ENCODE assay signal across 8 cellular contexts in the genomic region with DNA sequence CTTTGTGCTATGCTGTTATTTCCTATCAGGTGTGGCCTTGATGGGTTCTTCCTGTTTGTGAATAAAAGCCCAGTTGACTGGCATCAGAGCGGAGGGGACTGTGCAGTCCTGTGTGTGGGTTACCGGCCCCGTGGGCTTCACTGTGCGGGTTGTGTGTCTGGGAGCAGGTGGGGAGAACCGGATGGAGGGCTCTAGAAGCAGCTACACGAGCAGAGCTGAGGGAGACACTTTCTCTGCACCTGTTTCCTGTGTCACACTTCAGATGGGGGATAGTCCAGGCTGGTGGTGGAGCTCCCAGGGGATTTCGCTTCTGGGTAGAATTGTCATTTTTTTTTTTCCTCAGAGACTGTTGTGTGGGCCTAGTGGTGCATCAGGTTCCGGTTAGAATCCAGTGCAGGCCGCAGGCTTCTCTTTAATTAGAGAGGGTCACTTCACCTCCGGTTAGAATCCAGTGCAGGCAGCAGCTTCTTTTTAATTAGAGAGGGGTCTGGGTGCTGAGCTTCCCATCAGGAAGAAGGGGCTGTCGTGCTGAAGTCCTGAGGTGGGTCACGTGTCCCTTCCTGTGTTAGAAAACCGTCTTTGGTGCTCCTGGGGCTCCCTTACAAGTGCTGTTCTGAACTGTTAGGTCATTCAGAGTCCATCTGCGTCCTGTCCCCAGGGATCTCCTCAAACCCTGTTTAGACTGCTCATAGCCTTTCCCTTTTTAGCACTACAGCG.
A peak's percentile ranks its signal among the peaks of the same experiment; 100 is the strongest.
DNase-seq lines count a peak whose midpoint lies in the region; ATAC-seq and TF ChIP-seq lines count a peak whose summit lies in the region.

No MANE protein-coding gene starts in this region.

- no peak overlapping the region for H3K27ac ChIP-seq in CD8-positive, alpha-beta memory T cell (ENCODE audit: low read depth, low read length)
- H3K27ac ChIP-seq in upper lobe of left lung = peak overlapping the region in 3 of 4 donors; percentile 21 to 42 (median 36)
- H3K27ac ChIP-seq in PC-9 = no peak overlapping the region

- H3K27me3 ChIP-seq in CD8-positive, alpha-beta memory T cell (ENCODE audit: insufficient read depth, low read length, poor library complexity, severe bottlenecking) = no peaks in the 10 kb centered on the region
- H3K27me3 ChIP-seq in upper lobe of left lung = no peaks in the 10 kb centered on the region
- H3K27me3 ChIP-seq in PC-9 (ENCODE audit: insufficient read depth, low read depth) = no peaks in the 10 kb centered on the region

- intact Hi-C loops in activated CD8-positive, alpha-beta T cell treated with anti-CD3 and anti-CD28 coated beads for 36 hours (cut with micrococcal nuclease) = no loop called here
- intact Hi-C loops in PC-9 (cut with micrococcal nuclease; ENCODE audit: unreplicated experiment) = no loop called here

- peak overlapping the region; percentile 55 to 96 (median 90) for H3K27ac Mint-ChIP-seq in CD8-positive, alpha-beta memory T cell
- peak overlapping the region; percentile 87 for H3K27ac Mint-ChIP-seq in activated CD8-positive, alpha-beta T cell treated with anti-CD3 and anti-CD28 coated beads for 36 hours
- H3K27ac Mint-ChIP-seq in immature natural killer cell = peak overlapping the region; percentile 89 to 96 (median 92)

- H3K4me1 ChIP-seq in CD8-positive, alpha-beta memory T cell (ENCODE audit: insufficient read depth, low read length) = peaks cover 97% of the 10 kb centered on the region
- peaks cover 13 to 46% (median 40%) of the 10 kb centered on the region in 4 donors for H3K4me1 ChIP-seq in upper lobe of left lung
- peaks cover 8% of the 10 kb centered on the region; the same call in 1 of the 2 replicates for H3K4me1 ChIP-seq in PC-9 (replicated peaks; ENCODE audit: insufficient read depth)

- peaks cover 0 to 3% (median 0%) of the 10 kb centered on the region in 3 donors for H3K36me3 Mint-ChIP-seq in CD8-positive, alpha-beta memory T cell
- peaks cover 52% of the 10 kb centered on the region for H3K36me3 Mint-ChIP-seq in activated CD8-positive, alpha-beta T cell treated with anti-CD3 and anti-CD28 coated beads for 36 hours (ENCODE audit: low read depth)
- peaks cover 0 to 3% (median 0%) of the 10 kb centered on the region in 3 donors for H3K36me3 Mint-ChIP-seq in immature natural killer cell

- peak; percentile 27 to 77 (median 53) for DNase-seq in CD8-positive, alpha-beta memory T cell
- DNase-seq in GM19238 (ENCODE audit: insufficient read length, low spot score) (peak; percentile 75), immature natural killer cell (peak; percentile 71 to 73 (median 72)), upper lobe of left lung (no peak), PC-9 (no peak), HT-29 (ENCODE audit: low spot score) (no peak)
- DNase-seq in activated CD8-positive, alpha-beta T cell treated with anti-CD3 and anti-CD28 coated beads for 36 hours = peak; percentile 70

- TF ChIP-seq EP300 in upper lobe of left lung (IDR thresholded peaks at IDR 0.05) = no peak

- H3K36me3 ChIP-seq in CD8-positive, alpha-beta memory T cell (ENCODE audit: insufficient read depth, low read length) = no peaks in the 10 kb centered on the region
- no peaks in the 10 kb centered on the region for H3K36me3 ChIP-seq in upper lobe of left lung
- no peaks in the 10 kb centered on the region for H3K36me3 ChIP-seq in PC-9 (ENCODE audit: low read depth)

- peak overlapping the region; percentile 28 for H3K4me3 ChIP-seq in CD8-positive, alpha-beta memory T cell (ENCODE audit: low read length)
- H3K4me3 ChIP-seq in upper lobe of left lung (no peak overlapping the region), PC-9 (no peak overlapping the region)

- ATAC-seq in HG03159 (IDR thresholded peaks at IDR 0.05; ENCODE audit: unreplicated experiment) (peak; percentile 90), upper lobe of left lung (ENCODE audit: low FRiP score in 2 of 2) (peak in 1 of 2 donors; percentile 70)
- ATAC-seq in activated CD8-positive, alpha-beta T cell treated with anti-CD3 and anti-CD28 coated beads for 36 hours = peak; percentile 74

- H3K27me3 Mint-ChIP-seq in CD8-positive, alpha-beta memory T cell = no peaks in the 10 kb centered on the region
- no peaks in the 10 kb centered on the region for H3K27me3 Mint-ChIP-seq in activated CD8-positive, alpha-beta T cell treated with anti-CD3 and anti-CD28 coated beads for 36 hours
- H3K27me3 Mint-ChIP-seq in immature natural killer cell (ENCODE audit: low read depth in 3 of 3) = peaks cover 20 to 26% (median 24%) of the 10 kb centered on the region in 3 donors

- no peaks in the 10 kb centered on the region for H3K9me3 ChIP-seq in CD8-positive, alpha-beta memory T cell (ENCODE audit: low read length)
- H3K9me3 ChIP-seq in upper lobe of left lung (no peaks in the 10 kb centered on the region), PC-9 (ENCODE audit: insufficient read depth, low read depth) (no peaks in the 10 kb centered on the region)

- 43 to 62% methylated on average over 13 to 15 of the region's 15 CpGs for WGBS in upper lobe of left lung, 2 donors

- POLR2A ChIA-PET in CD8-positive, alpha-beta memory T cell (lab: Charles Lee) = no interaction called here
- POLR2A ChIA-PET in activated CD8-positive, alpha-beta T cell treated with anti-CD3 and anti-CD28 coated beads for 36 hours (lab: Charles Lee) = interaction anchor here (0.6 to 1.4 kb wide), 5 partner anchors 10 to 28 kb away, joined by 3 to 4 read pairs (median 4); no protein-coding TSS in a partner anchor
- POLR2A ChIA-PET in PC-9 (lab: Charles Lee; ENCODE audit: unreplicated experiment) = no interaction called here

- CTCF ChIA-PET in CD8-positive, alpha-beta memory T cell (lab: Charles Lee) = interaction anchor here (1.0 to 1.3 kb wide), 5 partner anchors 19 to 117 kb away, joined by 3 to 5 read pairs (median 3); no protein-coding TSS in a partner anchor
- CTCF ChIA-PET in activated CD8-positive, alpha-beta T cell treated with anti-CD3 and anti-CD28 coated beads for 36 hours (lab: Charles Lee) = interaction anchor here (1.1 to 1.3 kb wide), 2 partner anchors 33 to 117 kb away, joined by 3 to 4 read pairs; no protein-coding TSS in a partner anchor
- CTCF ChIA-PET in PC-9 (lab: Charles Lee) = no interaction called here

- H4K20me1 ChIP-seq in PC-9 (ENCODE audit: insufficient read depth) = peaks cover 56% of the 10 kb centered on the region

- BruUV-seq in PC-9 (replicated peaks; lab: Mats Ljungman, UMichigan) = no TSS peak

- peaks cover 82 to 98% (median 96%) of the 10 kb centered on the region in 3 donors for H3K4me1 Mint-ChIP-seq in CD8-positive, alpha-beta memory T cell
- H3K4me1 Mint-ChIP-seq in activated CD8-positive, alpha-beta T cell treated with anti-CD3 and anti-CD28 coated beads for 36 hours (ENCODE audit: low read depth) = peaks cover 98% of the 10 kb centered on the region
- peaks cover 92 to 96% of the 10 kb centered on the region in 2 donors for H3K4me1 Mint-ChIP-seq in immature natural killer cell

- no peaks in the 10 kb centered on the region for H3K9me3 Mint-ChIP-seq in CD8-positive, alpha-beta memory T cell
- H3K9me3 Mint-ChIP-seq in activated CD8-positive, alpha-beta T cell treated with anti-CD3 and anti-CD28 coated beads for 36 hours = no peaks in the 10 kb centered on the region
- no peaks in the 10 kb centered on the region for H3K9me3 Mint-ChIP-seq in immature natural killer cell

- no peak for TF ChIP-seq POLR2A in upper lobe of left lung (IDR thresholded peaks at IDR 0.05)

- peak overlapping the region; percentile 9 to 85 (median 76) for H3K4me3 Mint-ChIP-seq in CD8-positive, alpha-beta memory T cell
- peak overlapping the region; percentile 58 for H3K4me3 Mint-ChIP-seq in activated CD8-positive, alpha-beta T cell treated with anti-CD3 and anti-CD28 coated beads for 36 hours
- peak overlapping the region; percentile 69 to 90 (median 81) for H3K4me3 Mint-ChIP-seq in immature natural killer cell

- no peak overlapping the region for H3K4me2 ChIP-seq in PC-9

- no peak for TF ChIP-seq CTCF in activated CD8-positive, alpha-beta T cell treated with anti-CD3 and anti-CD28 coated beads for 36 hours (IDR thresholded peaks at IDR 0.05)
- TF ChIP-seq CTCF in upper lobe of left lung (IDR thresholded peaks at IDR 0.05) (no peak), PC-9 (conservative IDR thresholded peaks at IDR 0.05) (no peak)

- H2AFZ ChIP-seq in PC-9 = no peak overlapping the region

- H3K79me2 ChIP-seq in PC-9 (ENCODE audit: low read depth) = peaks cover 65% of the 10 kb centered on the region

- no peaks in the 10 kb centered on the region for H3F3A ChIP-seq in PC-9 (ENCODE audit: insufficient read depth, low read depth)

- H3K9me2 ChIP-seq in PC-9 (ENCODE audit: insufficient read depth) = no peaks in the 10 kb centered on the region

Comparison
In these comparisons a context has a peak if more than half of its experiments do, and no peak if none do; other contexts are left out.
1. DNase-seq: peak in CD8-positive, alpha-beta memory T cell (5 of 5), GM19238 (single experiment), activated CD8-positive, alpha-beta T cell treated with anti-CD3 and anti-CD28 coated beads for 36 hours (single experiment) and immature natural killer cell (3 of 3); none in upper lobe of left lung (0 of 2), PC-9 (0 of 2) and HT-29 (single experiment).
2. H3K27ac ChIP-seq: peak in upper lobe of left lung (3 of 4); none in CD8-positive, alpha-beta memory T cell (single experiment) and PC-9 (single experiment).
3. Peak in every context shown above with its lines, with median percentiles within 50 percentile points of each other: H3K27ac Mint-ChIP-seq and H3K4me3 Mint-ChIP-seq.